1 cellular context compared by ENCODE assay signal in genomic region chr3:48069339-48069738, GRCh38.
TF ChIP-seq lines count a peak whose summit lies in the region.

No MANE protein-coding gene starts in this region.

TF ChIP-seq in IMR-90, 13 proteins besides CTCF, POLR2A, EP300 and RAD21:
- TF ChIP-seq MXI1 (IDR thresholded peaks at IDR 0.05; ENCODE audit: borderline replicate concordance, low read depth, low read length) (no peak), USF2 (IDR thresholded peaks at IDR 0.05; ENCODE audit: low read depth, low read length) (no peak), CHD1 (IDR thresholded peaks at IDR 0.05; ENCODE audit: low read depth, low read length) (no peak), BHLHE40 (IDR thresholded peaks at IDR 0.05; ENCODE audit: low read depth, low read length) (no peak), RFX5 (IDR thresholded peaks at IDR 0.05; ENCODE audit: low read depth, low read length) (no peak), ELK1 (IDR thresholded peaks at IDR 0.05; ENCODE audit: borderline replicate concordance, low read depth, low read length) (no peak), MAFK (IDR thresholded peaks at IDR 0.05; ENCODE audit: low read depth, low read length) (no peak), NFE2L2 (IDR thresholded peaks at IDR 0.05; ENCODE audit: low read depth, low read length) (no peak), MAZ (IDR thresholded peaks at IDR 0.05; ENCODE audit: borderline replicate concordance, low read depth, low read length) (no peak), RCOR1 (IDR thresholded peaks at IDR 0.05; ENCODE audit: insufficient replicate concordance, low read length) (no peak), CEBPB (IDR thresholded peaks at IDR 0.05; ENCODE audit: low read depth, low read length) (no peak), FOS (IDR thresholded peaks at IDR 0.05; ENCODE audit: low read depth, low read length) (no peak), SMC3 (IDR thresholded peaks at IDR 0.05; ENCODE audit: low read depth, low read length) (no peak)
TF ChIP-seq in IMR-90: peak in this region for 0.
